In genomic region chr17:57875109-57876022, GRCh38 we compare ENCODE assay signal across 1 cellular context.
A peak's percentile ranks its signal among the peaks of the same experiment; 100 is the strongest.
TF ChIP-seq lines count a peak whose summit lies in the region.

No MANE protein-coding gene starts in this region.

TF ChIP-seq in HepG2, 621 proteins besides CTCF, POLR2A, EP300 and RAD21 (continued from another document and continues in another):
- peak; percentile 75 for TF ChIP-seq PATZ1 (CRISPR knock-in tag; IDR thresholded peaks at IDR 0.05)
- TF ChIP-seq GATAD2A (CRISPR knock-in tag; IDR thresholded peaks at IDR 0.05), result peak; percentile 87
- TF ChIP-seq ZBTB39 (CRISPR knock-in tag; IDR thresholded peaks at IDR 0.05), result no peak
- TF ChIP-seq RCOR2 (CRISPR knock-in tag; IDR thresholded peaks at IDR 0.05), result 0 out of 2 replicates have a peak, but pooled peaks have one; percentile 20
- no peak for TF ChIP-seq KAT2B (IDR thresholded peaks at IDR 0.05; ENCODE audit: borderline replicate concordance, low read depth, low read length)
- TF ChIP-seq ERF (CRISPR knock-in tag; IDR thresholded peaks at IDR 0.05), result peak; percentile 65; the same call in 1 of the 2 replicates
- TF ChIP-seq ZNF335 (CRISPR knock-in tag; IDR thresholded peaks at IDR 0.05), result 0 out of 2 replicates have a peak, but pooled peaks have one; percentile 28
- peak; percentile 73 for TF ChIP-seq ZGPAT (CRISPR knock-in tag; IDR thresholded peaks at IDR 0.05)
- TF ChIP-seq PHF21A (CRISPR knock-in tag; IDR thresholded peaks at IDR 0.05), result peak; percentile 57; the same call in 1 of the 2 replicates
- TF ChIP-seq ZNF362 (CRISPR knock-in tag; IDR thresholded peaks at IDR 0.05; ENCODE audit: borderline replicate concordance), result peak; percentile 98
- peak; percentile 63; the same call in 1 of the 2 replicates for TF ChIP-seq HOXA3 (CRISPR knock-in tag; IDR thresholded peaks at IDR 0.05)
- TF ChIP-seq MIXL1 (CRISPR knock-in tag; IDR thresholded peaks at IDR 0.05), result peak; percentile 6; the same call in 1 of the 2 replicates
- peak; percentile 68; the same call in 1 of the 2 replicates for TF ChIP-seq SOX5 (CRISPR knock-in tag; IDR thresholded peaks at IDR 0.05; ENCODE audit: borderline replicate concordance)
- TF ChIP-seq TMF1 (CRISPR knock-in tag; IDR thresholded peaks at IDR 0.05; ENCODE audit: low read depth), result no peak
- TF ChIP-seq MAZ (IDR thresholded peaks at IDR 0.05; ENCODE audit: borderline replicate concordance, low read depth, low read length), result peak; percentile 60
- TF ChIP-seq MAZ (CRISPR knock-in tag; IDR thresholded peaks at IDR 0.05; ENCODE audit: low read depth), result no peak
- TF ChIP-seq ZBTB44 (CRISPR knock-in tag; IDR thresholded peaks at IDR 0.05), result no peak
- no peak for TF ChIP-seq HNF4A (CRISPR knock-in tag; IDR thresholded peaks at IDR 0.05)
- peak; percentile 43 for TF ChIP-seq YY1 (IDR thresholded peaks at IDR 0.05; ENCODE audit: insufficient read depth, insufficient replicate concordance, low read depth, low read length)
- TF ChIP-seq ZNF816 (CRISPR knock-in tag; IDR thresholded peaks at IDR 0.05; ENCODE audit: borderline replicate concordance), result 0 out of 2 replicates have a peak, but pooled peaks have one; percentile 34
- TF ChIP-seq ZNF574 (CRISPR knock-in tag; IDR thresholded peaks at IDR 0.05), result peak; percentile 15; the same call in 1 of the 2 replicates
- TF ChIP-seq MAFF (IDR thresholded peaks at IDR 0.05; ENCODE audit: low read depth, low read length), result peak; percentile 25; the same call in 1 of the 2 replicates
- 0 out of 2 replicates have a peak, but pooled peaks have one; percentile 3 for TF ChIP-seq MTERF4 (CRISPR knock-in tag; IDR thresholded peaks at IDR 0.05)
- 0 out of 2 replicates have a peak, but pooled peaks have one; percentile 40 for TF ChIP-seq ZBTB33 (CRISPR knock-in tag; IDR thresholded peaks at IDR 0.05)
- no peak for TF ChIP-seq ZNF782 (CRISPR knock-in tag; IDR thresholded peaks at IDR 0.05; ENCODE audit: borderline replicate concordance)
- TF ChIP-seq MLX (CRISPR knock-in tag; IDR thresholded peaks at IDR 0.05), result peak; percentile 65; the same call in 1 of the 2 replicates
- TF ChIP-seq ELF3 (CRISPR knock-in tag; IDR thresholded peaks at IDR 0.05), result 0 out of 2 replicates have a peak, but pooled peaks have one; percentile 23
- TF ChIP-seq IKZF5 (CRISPR knock-in tag; IDR thresholded peaks at IDR 0.05), result peak; percentile 47; the same call in 1 of the 2 replicates
- TF ChIP-seq TFE3 (CRISPR knock-in tag; IDR thresholded peaks at IDR 0.05), result peak; percentile 26; the same call in 1 of the 2 replicates
- peak; percentile 29 for TF ChIP-seq ETV5 (CRISPR knock-in tag; IDR thresholded peaks at IDR 0.05; ENCODE audit: borderline replicate concordance)
- TF ChIP-seq RXRB (CRISPR knock-in tag; IDR thresholded peaks at IDR 0.05; ENCODE audit: borderline replicate concordance), result peak; percentile 67; the same call in 1 of the 2 replicates
- peak; percentile 24; the same call in 1 of the 2 replicates for TF ChIP-seq GATAD1 (CRISPR knock-in tag; IDR thresholded peaks at IDR 0.05)
- peak; percentile 16; the same call in 1 of the 2 replicates for TF ChIP-seq UBTF (CRISPR knock-in tag; IDR thresholded peaks at IDR 0.05)
- peak; percentile 62 for TF ChIP-seq MED1 (CRISPR knock-in tag; IDR thresholded peaks at IDR 0.05)
